13 cellular contexts compared by ENCODE assay signal in genomic region chr10:852386-852785, GRCh38.
A peak's percentile ranks its signal among the peaks of the same experiment; 100 is the strongest.
DNase-seq lines count a peak whose midpoint lies in the region; ATAC-seq and TF ChIP-seq lines count a peak whose summit lies in the region.
"Had no signal": no experiment of that assay in that cellular context is flagged by ENCODE, and none has a peak within 500 bp of the region (broad histone marks: within the 10 kb centered on the region; RNA-seq: fewer than 3 reads in every experiment).

No MANE protein-coding gene starts in this region.

- H3K27me3 Mint-ChIP-seq in CD4-positive, CD25-positive, alpha-beta regulatory T cell, result no peaks in the 10 kb centered on the region
- H3K27me3 Mint-ChIP-seq in activated CD8-positive, alpha-beta T cell treated with anti-CD3 and anti-CD28 coated beads for 36 hours, result no peaks in the 10 kb centered on the region

- peaks cover 53% of the 10 kb centered on the region for H3K36me3 ChIP-seq in CD4-positive, CD25-positive, alpha-beta regulatory T cell (ENCODE audit: control insufficient read depth, insufficient read depth, low read length)

- H3K27me3 ChIP-seq in CD4-positive, CD25-positive, alpha-beta regulatory T cell (ENCODE audit: control insufficient read depth, insufficient read depth, low read length), result no peaks in the 10 kb centered on the region

- peaks cover 7 to 8% of the 10 kb centered on the region in 2 experiments for H3K9me3 ChIP-seq in CD4-positive, CD25-positive, alpha-beta regulatory T cell (ENCODE audit: control insufficient read depth in 2 of 2, low read length in 2 of 2)
- H3K9me3 ChIP-seq: thoracic aorta had no signal

- H3K4me1 Mint-ChIP-seq in CD4-positive, CD25-positive, alpha-beta regulatory T cell, result peaks cover 7 to 63% (median 36%) of the 10 kb centered on the region in 4 donors
- peaks cover 43% of the 10 kb centered on the region for H3K4me1 Mint-ChIP-seq in activated CD8-positive, alpha-beta T cell treated with anti-CD3 and anti-CD28 coated beads for 36 hours (ENCODE audit: low read depth)

- TF ChIP-seq POLR2A in erythroblast (IDR thresholded peaks at IDR 0.05; ENCODE audit: low read length), result no peak

- no peak overlapping the region for H3K4me3 ChIP-seq in CD4-positive, CD25-positive, alpha-beta regulatory T cell (ENCODE audit: low read depth, low read length)
- H3K4me3 ChIP-seq: K562, thoracic aorta had no signal

- no peak overlapping the region for H3K4me3 Mint-ChIP-seq in CD4-positive, CD25-positive, alpha-beta regulatory T cell
- H3K4me3 Mint-ChIP-seq in activated CD8-positive, alpha-beta T cell treated with anti-CD3 and anti-CD28 coated beads for 36 hours, result no peak overlapping the region
- H3K4me3 Mint-ChIP-seq: CD8-positive, alpha-beta memory T cell had no signal

- no peak overlapping the region for H3K27ac ChIP-seq in CD4-positive, CD25-positive, alpha-beta regulatory T cell (ENCODE audit: insufficient read depth, low read length, poor library complexity, severe bottlenecking)
- H3K27ac ChIP-seq: thoracic aorta had no signal

- CTCF ChIA-PET in activated CD8-positive, alpha-beta T cell treated with anti-CD3 and anti-CD28 coated beads for 36 hours (lab: Charles Lee), result no interaction called here

- H3K9me3 Mint-ChIP-seq in CD4-positive, CD25-positive, alpha-beta regulatory T cell, result peaks cover 0 to 17% (median 8%) of the 10 kb centered on the region in 7 donors
- peaks cover 12% of the 10 kb centered on the region for H3K9me3 Mint-ChIP-seq in activated CD8-positive, alpha-beta T cell treated with anti-CD3 and anti-CD28 coated beads for 36 hours

- DNase-seq in CD4-positive, CD25-positive, alpha-beta regulatory T cell, result no peak
- DNase-seq in activated CD8-positive, alpha-beta T cell treated with anti-CD3 and anti-CD28 coated beads for 36 hours, result no peak
- DNase-seq in erythroblast (lab: John Stamatoyannopoulos, UW) (no peak), AG20443 (ENCODE audit: low spot score) (no peak), NCI-H1694 treated with DMSO at 0.1 percent for 48 hours (lab: John Stamatoyannopoulos, UW) (no peak), foreskin melanocyte (no peak)
- DNase-seq: amygdala; CD8-positive, alpha-beta memory T cell; HCEC 1CT had no signal

- peaks cover 67% of the 10 kb centered on the region for H3K36me3 Mint-ChIP-seq in CD4-positive, CD25-positive, alpha-beta regulatory T cell
- peaks cover 57% of the 10 kb centered on the region for H3K36me3 Mint-ChIP-seq in activated CD8-positive, alpha-beta T cell treated with anti-CD3 and anti-CD28 coated beads for 36 hours (ENCODE audit: low read depth)

- POLR2A ChIA-PET in activated CD8-positive, alpha-beta T cell treated with anti-CD3 and anti-CD28 coated beads for 36 hours (lab: Charles Lee), result no interaction called here

- no peak for ATAC-seq in CD4-positive, CD25-positive, alpha-beta regulatory T cell (ENCODE audit: low read depth in 2 of 2)
- ATAC-seq in GM19035 (IDR thresholded peaks at IDR 0.05; ENCODE audit: unreplicated experiment) (peak; percentile 36), HG02973 (IDR thresholded peaks at IDR 0.05; ENCODE audit: unreplicated experiment) (peak; percentile 19)
- no peak for ATAC-seq in activated CD8-positive, alpha-beta T cell treated with anti-CD3 and anti-CD28 coated beads for 36 hours
- ATAC-seq: K562 had no signal

- no peaks in the 10 kb centered on the region for H3K4me1 ChIP-seq in CD4-positive, CD25-positive, alpha-beta regulatory T cell (ENCODE audit: control insufficient read depth, insufficient read depth, low read length, poor library complexity, severe bottlenecking)

- TF ChIP-seq CTCF in activated CD8-positive, alpha-beta T cell treated with anti-CD3 and anti-CD28 coated beads for 36 hours (IDR thresholded peaks at IDR 0.05), result no peak

- peak overlapping the region in 2 of 3 donors; percentile 2 to 17 for H3K27ac Mint-ChIP-seq in CD4-positive, CD25-positive, alpha-beta regulatory T cell
- H3K27ac Mint-ChIP-seq in activated CD8-positive, alpha-beta T cell treated with anti-CD3 and anti-CD28 coated beads for 36 hours, result peak overlapping the region; percentile 83

- intact Hi-C loops in activated CD8-positive, alpha-beta T cell treated with anti-CD3 and anti-CD28 coated beads for 36 hours (cut with micrococcal nuclease), result no loop called here

Comparison
In these comparisons a context has a peak if more than half of its experiments do, and no peak if none do; other contexts are left out.
1. ATAC-seq: peak in GM19035 (single experiment) and HG02973 (single experiment); none in CD4-positive, CD25-positive, alpha-beta regulatory T cell (0 of 2) and activated CD8-positive, alpha-beta T cell treated with anti-CD3 and anti-CD28 coated beads for 36 hours (single experiment).